Comparison of ENCODE assay signal across 10 cellular contexts in the genomic region with DNA sequence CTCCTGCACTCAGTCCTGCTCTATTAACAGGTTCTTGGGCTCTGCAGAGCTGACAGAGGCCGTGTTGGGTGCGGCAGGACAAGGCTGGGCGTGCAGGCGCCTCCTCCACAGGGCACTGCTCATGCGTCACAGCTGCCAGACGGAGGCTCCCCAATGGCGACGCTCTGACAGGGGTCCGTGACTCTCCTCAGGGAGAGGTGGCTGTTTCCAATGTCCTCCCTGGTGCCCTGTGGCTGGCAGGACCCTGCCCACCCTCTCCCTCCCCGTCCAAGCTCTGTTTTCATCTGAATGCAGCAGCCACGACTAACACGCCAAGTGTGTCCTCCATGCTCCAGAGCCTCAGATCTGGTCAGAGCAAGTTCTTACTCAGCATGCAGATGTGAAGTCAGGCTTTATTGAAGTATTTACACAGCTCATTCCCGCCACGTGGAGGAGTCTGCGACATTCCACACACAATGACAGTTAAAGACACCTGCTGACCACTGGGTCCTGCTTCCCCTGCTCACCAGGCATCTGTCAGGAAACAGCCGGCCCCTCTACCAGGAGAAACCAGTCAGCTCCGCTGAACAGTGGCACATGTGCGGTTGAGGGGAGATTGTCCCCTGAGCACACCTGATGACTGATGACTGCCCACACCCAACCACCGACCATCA.
DNase-seq lines count a peak whose midpoint lies in the region; ATAC-seq and TF ChIP-seq lines count a peak whose summit lies in the region.
"Had no signal": no experiment of that assay in that cellular context is flagged by ENCODE, and none has a peak within 500 bp of the region (broad histone marks: within the 10 kb centered on the region; RNA-seq: fewer than 3 reads in every experiment).

No MANE protein-coding gene starts in this region.

- POLR2A ChIA-PET in activated CD8-positive, alpha-beta T cell treated with anti-CD3 and anti-CD28 coated beads for 36 hours (lab: Charles Lee), result interaction anchor here (0.6 kb wide), 1 partner anchor 177 kb away, joined by 3 read pairs; no protein-coding TSS in a partner anchor

- peak overlapping the region; percentile 71 for H3K4ac ChIP-seq in neuronal stem cell (ENCODE audit: low read length)

- no CpG with 5 or more reads among the region's 19 CpGs for WGBS in neuronal stem cell (ENCODE audit: extremely low coverage in 2 of 2, insufficient read length in 2 of 2, insufficient replicate concordance in 1 of 2), 2 donors

- no peaks in the 10 kb centered on the region for H3K9me3 ChIP-seq in colonic mucosa
- no peaks in the 10 kb centered on the region for H3K9me3 ChIP-seq in neuronal stem cell (replicated peaks in 1 of 2; ENCODE audit: control insufficient read depth in 2 of 2, insufficient read depth in 1 of 2, low read depth in 1 of 2, low read length in 2 of 2)

- H3K27ac ChIP-seq in colonic mucosa (no peak overlapping the region), neuronal stem cell (replicated peaks; ENCODE audit: low read length) (peak overlapping the region; percentile 93)
- H3K27ac ChIP-seq: cardiac muscle cell had no signal

- H3K9me3 Mint-ChIP-seq in activated CD8-positive, alpha-beta T cell treated with anti-CD3 and anti-CD28 coated beads for 36 hours, result no peaks in the 10 kb centered on the region

- H3K4me3 Mint-ChIP-seq in activated CD8-positive, alpha-beta T cell treated with anti-CD3 and anti-CD28 coated beads for 36 hours, result no peak overlapping the region

- no peaks in the 10 kb centered on the region for H3K27me3 ChIP-seq in colonic mucosa
- peaks cover 0 to 65% (median 0%) of the 10 kb centered on the region in 3 experiments for H3K27me3 ChIP-seq in neuronal stem cell (ENCODE audit: control insufficient read depth in 3 of 3, insufficient read depth in 3 of 3, low read depth in 1 of 3, low read length in 3 of 3)
- H3K27me3 ChIP-seq: cardiac muscle cell had no signal

- H3K9ac ChIP-seq in colonic mucosa (ENCODE audit: low read depth in 2 of 2, low read length in 2 of 2), result no peak overlapping the region
- H3K9ac ChIP-seq in neuronal stem cell (ENCODE audit: low read depth, low read length, poor library complexity), result no peak overlapping the region

- no peak for TF ChIP-seq POLR2A in GM18505 (IDR thresholded peaks at IDR 0.05; ENCODE audit: borderline replicate concordance, extremely low read depth, insufficient read depth, insufficient read length)

- H2BK15ac ChIP-seq in neuronal stem cell (ENCODE audit: low read length), result peak overlapping the region; percentile 93

- peak overlapping the region; percentile 43 for H3K23ac ChIP-seq in neuronal stem cell (ENCODE audit: low read depth, low read length, poor library complexity)

- no peak overlapping the region for H3K27ac Mint-ChIP-seq in activated CD8-positive, alpha-beta T cell treated with anti-CD3 and anti-CD28 coated beads for 36 hours

- no peaks in the 10 kb centered on the region for H3K36me3 ChIP-seq in colonic mucosa
- no peaks in the 10 kb centered on the region for H3K36me3 ChIP-seq in neuronal stem cell (replicated peaks in 1 of 2; ENCODE audit: control insufficient read depth in 2 of 2, insufficient read depth in 2 of 2, low read length in 2 of 2)
- H3K36me3 ChIP-seq: cardiac muscle cell had no signal

- peak overlapping the region; percentile 29 for H4K8ac ChIP-seq in neuronal stem cell (ENCODE audit: low read depth, low read length)

- ATAC-seq in activated CD8-positive, alpha-beta T cell treated with anti-CD3 and anti-CD28 coated beads for 36 hours, result no peak
- ATAC-seq in GM21423 (IDR thresholded peaks at IDR 0.05; ENCODE audit: unreplicated experiment) (no peak), GM18505 (IDR thresholded peaks at IDR 0.05; ENCODE audit: unreplicated experiment) (no peak)

- no peak overlapping the region for H3K4me2 ChIP-seq in neuronal stem cell (ENCODE audit: insufficient read depth, low read length, poor library complexity, severe bottlenecking)

- H4K91ac ChIP-seq in neuronal stem cell (ENCODE audit: low read depth, low read length, poor library complexity), result peak overlapping the region; percentile 74

- intact Hi-C loops in colonic mucosa (cut with DNase I), result no loop called here
- intact Hi-C loops in activated CD8-positive, alpha-beta T cell treated with anti-CD3 and anti-CD28 coated beads for 36 hours (cut with micrococcal nuclease), result no loop called here

- H2BK12ac ChIP-seq in neuronal stem cell (ENCODE audit: low read length), result peak overlapping the region; percentile 97

- H3K4me1 Mint-ChIP-seq in activated CD8-positive, alpha-beta T cell treated with anti-CD3 and anti-CD28 coated beads for 36 hours (ENCODE audit: low read depth), result peaks cover 11% of the 10 kb centered on the region

- CTCF ChIA-PET in activated CD8-positive, alpha-beta T cell treated with anti-CD3 and anti-CD28 coated beads for 36 hours (lab: Charles Lee), result no interaction called here

- H3K4me3 ChIP-seq in colonic mucosa (peak overlapping the region; percentile 20), neuronal stem cell (ENCODE audit: low read length in 2 of 2) (no peak overlapping the region)
- H3K4me3 ChIP-seq: cardiac muscle cell had no signal

- H2AK5ac ChIP-seq in neuronal stem cell (ENCODE audit: low read depth, low read length), result peak overlapping the region; percentile 98

- no peak overlapping the region for H2AFZ ChIP-seq in neuronal stem cell (ENCODE audit: low read length)

- no peaks in the 10 kb centered on the region for H3K36me3 Mint-ChIP-seq in activated CD8-positive, alpha-beta T cell treated with anti-CD3 and anti-CD28 coated beads for 36 hours (ENCODE audit: low read depth)

- H3K27me3 Mint-ChIP-seq in activated CD8-positive, alpha-beta T cell treated with anti-CD3 and anti-CD28 coated beads for 36 hours, result peaks cover 42% of the 10 kb centered on the region

- DNase-seq in DMS53 (lab: John Stamatoyannopoulos, UW), result peak; percentile 95
- peak; percentile 50 for DNase-seq in NCI-H1694 (lab: John Stamatoyannopoulos, UW)
- peak; percentile 52 for DNase-seq in colonic mucosa
- DNase-seq in neuronal stem cell (ENCODE audit: low spot score), result no peak
- no peak for DNase-seq in activated CD8-positive, alpha-beta T cell treated with anti-CD3 and anti-CD28 coated beads for 36 hours
- no peak for DNase-seq in amygdala (lab: John Stamatoyannopoulos, UW)
- DNase-seq: activated CD4-positive, alpha-beta T cell treated with anti-CD3 and anti-CD28 coated beads for 48 hours had no signal

- H3K18ac ChIP-seq in neuronal stem cell (ENCODE audit: low read length), result peak overlapping the region; percentile 98

- H3K14ac ChIP-seq in neuronal stem cell (ENCODE audit: low read length), result peak overlapping the region; percentile 42

- H3K4me1 ChIP-seq in colonic mucosa, result peaks cover 4% of the 10 kb centered on the region
- peaks cover 25 to 43% of the 10 kb centered on the region in 2 donors for H3K4me1 ChIP-seq in neuronal stem cell (ENCODE audit: control insufficient read depth in 2 of 2, insufficient read depth in 1 of 2, low read depth in 1 of 2, low read length in 2 of 2)

- peak overlapping the region; percentile 99 for H2BK5ac ChIP-seq in neuronal stem cell (ENCODE audit: low read length)

- H3K79me1 ChIP-seq in neuronal stem cell (ENCODE audit: low read depth, low read length), result no peaks in the 10 kb centered on the region

- H2BK120ac ChIP-seq in neuronal stem cell (ENCODE audit: low read depth, low read length), result peak overlapping the region; percentile 97

- TF ChIP-seq CTCF in colonic mucosa (IDR thresholded peaks at IDR 0.05), result no peak
- TF ChIP-seq CTCF in activated CD8-positive, alpha-beta T cell treated with anti-CD3 and anti-CD28 coated beads for 36 hours (IDR thresholded peaks at IDR 0.05), result no peak

Comparison
In these comparisons a context has a peak if more than half of its experiments do, and no peak if none do; other contexts are left out.
1. DNase-seq: peak in DMS53 (single experiment), NCI-H1694 (single experiment) and colonic mucosa (single experiment); none in neuronal stem cell (single experiment), activated CD8-positive, alpha-beta T cell treated with anti-CD3 and anti-CD28 coated beads for 36 hours (single experiment) and amygdala (0 of 56).